In genomic region chr9:22084336-22085035, GRCh38 we compare ENCODE assay signal across 11 cellular contexts.
DNase-seq lines count a peak whose midpoint lies in the region; TF ChIP-seq lines count a peak whose summit lies in the region.
"Had no signal": no experiment of that assay in that cellular context is flagged by ENCODE, and none has a peak within 500 bp of the region (broad histone marks: within the 10 kb centered on the region; RNA-seq: fewer than 3 reads in every experiment).

No MANE protein-coding gene starts in this region.

- peak overlapping the region; percentile 38 for H3K9ac ChIP-seq in skeletal muscle satellite cell (ENCODE audit: low read depth, low read length)

- TF ChIP-seq CTCF in HEK293 (tag by site-specific recombination; IDR thresholded peaks at IDR 0.05) (no peak), RWPE1 (conservative IDR thresholded peaks at IDR 0.05; ENCODE audit: low read depth) (no peak), fibroblast of pulmonary artery (IDR thresholded peaks at IDR 0.05; ENCODE audit: low read length, missing control alignments) (no peak), ascending aorta (IDR thresholded peaks at IDR 0.05) (no peak)

- peak overlapping the region; percentile 22; the same call in 1 of the 2 replicates for H3K27ac ChIP-seq in HEK293 (ENCODE audit: extremely low read depth, low read depth, low read length)
- no peak overlapping the region for H3K27ac ChIP-seq in RWPE1
- H3K27ac ChIP-seq in ascending aorta: no peak overlapping the region

- CTCF ChIA-PET in HEK293 (lab: Yijun Ruan, JAX): interaction anchor here (0.7 to 1.2 kb wide), 4 partner anchors 21 to 155 kb away, joined by 3 to 7 read pairs (median 4); no protein-coding TSS in a partner anchor
- CTCF ChIA-PET in RWPE1 (lab: Yijun Ruan, JAX): interaction anchor here (0.6 to 1.4 kb wide), 4 partner anchors 19 to 133 kb away, joined by 4 to 9 read pairs (median 4); partner anchors contain the start of gene CDKN2B

- peak; percentile 87 for DNase-seq in RWPE1 (ENCODE audit: low spot score)
- DNase-seq in fibroblast of pulmonary artery (ENCODE audit: low read depth): peak; percentile 86
- DNase-seq in SKM-1 (lab: John Stamatoyannopoulos, UW; ENCODE audit: unreplicated experiment): no peak
- DNase-seq in ascending aorta (ENCODE audit: low spot score in 2 of 2): no peak
- DNase-seq in activated naive CD4-positive, alpha-beta T cell (lab: John Stamatoyannopoulos, UW): no peak
- DNase-seq in activated naive CD4-positive, alpha-beta T cell treated with Interleukin-2 at 50 U/mL for 16 hours: no peak
- DNase-seq: NCI-H1092 had no signal

- peaks cover 19% of the 10 kb centered on the region for H3K4me1 ChIP-seq in HEK293 (ENCODE audit: control insufficient read depth, insufficient read depth, low read length)
- peaks cover 19% of the 10 kb centered on the region for H3K4me1 ChIP-seq in skeletal muscle satellite cell (ENCODE audit: control insufficient read depth, insufficient read depth, low read length)
- peaks cover 0 to 2% of the 10 kb centered on the region in 2 donors for H3K4me1 ChIP-seq in ascending aorta

- no peaks in the 10 kb centered on the region; the same call in 1 of the 2 replicates for H3K9me3 ChIP-seq in HEK293 (ENCODE audit: control insufficient read depth, insufficient read depth, low read depth, low read length)
- H3K9me3 ChIP-seq in skeletal muscle satellite cell (replicated peaks; ENCODE audit: low read length): no peaks in the 10 kb centered on the region
- no peaks in the 10 kb centered on the region for H3K9me3 ChIP-seq in ascending aorta

- POLR2A ChIA-PET in HEK293 (lab: Yijun Ruan, JAX) (interaction anchor here (0.7 to 1.4 kb wide), 5 partner anchors 12 to 76 kb away, joined by 3 to 11 read pairs (median 3); partner anchors contain the start of gene CDKN2B), RWPE1 (lab: Yijun Ruan, JAX; ENCODE audit: low non-redundant PET) (no interaction called here)

- H3K27me3 ChIP-seq in skeletal muscle satellite cell (ENCODE audit: control insufficient read depth, insufficient read depth, low read length) (no peaks in the 10 kb centered on the region), ascending aorta (no peaks in the 10 kb centered on the region)

- H3K36me3 ChIP-seq in HEK293 (ENCODE audit: control insufficient read depth in 2 of 2, insufficient read depth in 1 of 2, low read length in 2 of 2) (no peaks in the 10 kb centered on the region), skeletal muscle satellite cell (ENCODE audit: insufficient read depth, low read length) (no peaks in the 10 kb centered on the region), ascending aorta (no peaks in the 10 kb centered on the region)

- H3K4me2 ChIP-seq in skeletal muscle satellite cell (ENCODE audit: low read length): peak overlapping the region; percentile 55

- intact Hi-C loops in ascending aorta (cut with DNase I): no loop called here

- H3K4me3 ChIP-seq in HEK293 (ENCODE audit: low read depth, low read length): no peak overlapping the region
- no peak overlapping the region for H3K4me3 ChIP-seq in fibroblast of pulmonary artery (replicated peaks; ENCODE audit: low read depth, low read length)
- H3K4me3 ChIP-seq in skeletal muscle satellite cell (ENCODE audit: low read length): no peak overlapping the region
- H3K4me3 ChIP-seq in ascending aorta: no peak overlapping the region
- H3K4me3 ChIP-seq: GM12878, skin epidermis had no signal

TF ChIP-seq in HEK293, 187 proteins besides CTCF, POLR2A, EP300 and RAD21 (continues in another document):
- TF ChIP-seq GLI4 (tag by site-specific recombination; IDR thresholded peaks at IDR 0.05) (no peak), SP7 (tag by site-specific recombination; IDR thresholded peaks at IDR 0.05) (peak; percentile 83), ZNF140 (tag by site-specific recombination; IDR thresholded peaks at IDR 0.05) (no peak), KLF17 (tag by site-specific recombination; IDR thresholded peaks at IDR 0.05) (no peak), ZNF23 (tag by site-specific recombination; IDR thresholded peaks at IDR 0.05; ENCODE audit: borderline replicate concordance) (no peak), ZNF558 (tag by site-specific recombination; IDR thresholded peaks at IDR 0.05) (no peak), MYNN (tag by site-specific recombination; IDR thresholded peaks at IDR 0.05; ENCODE audit: borderline replicate concordance) (no peak), ZNF302 (tag by site-specific recombination; IDR thresholded peaks at IDR 0.05; ENCODE audit: low read depth) (no peak), IKZF3 (tag by site-specific recombination; IDR thresholded peaks at IDR 0.05) (0 out of 2 replicates have a peak, but pooled peaks have one; percentile 27), ZNF221 (tag by site-specific recombination; IDR thresholded peaks at IDR 0.05; ENCODE audit: borderline replicate concordance) (no peak), ZBTB8A (tag by site-specific recombination; IDR thresholded peaks at IDR 0.05) (no peak), ZNF211 (tag by site-specific recombination; IDR thresholded peaks at IDR 0.05; ENCODE audit: low read depth) (no peak), ZNF146 (tag by site-specific recombination; IDR thresholded peaks at IDR 0.05) (no peak), KLF1 (tag by site-specific recombination; IDR thresholded peaks at IDR 0.05) (no peak), ZNF398 (tag by site-specific recombination; IDR thresholded peaks at IDR 0.05) (no peak), ZBTB17 (tag by site-specific recombination; IDR thresholded peaks at IDR 0.05) (0 out of 2 replicates have a peak, but pooled peaks have one; percentile 14), ZFP37 (tag by site-specific recombination; IDR thresholded peaks at IDR 0.05) (no peak; the same call in 1 of the 2 replicates), ZNF366 (tag by site-specific recombination; conservative IDR thresholded peaks at IDR 0.05) (peak; percentile 67), ZBTB44 (tag by site-specific recombination; IDR thresholded peaks at IDR 0.05) (peak; percentile 86), ZIC2 (tag by site-specific recombination; IDR thresholded peaks at IDR 0.05) (no peak), ELK4 (IDR thresholded peaks at IDR 0.05; ENCODE audit: borderline replicate concordance, low read depth, low read length) (no peak), GLIS2 (tag by site-specific recombination; IDR thresholded peaks at IDR 0.05) (no peak)
- TF ChIP-seq, protein P1, sequence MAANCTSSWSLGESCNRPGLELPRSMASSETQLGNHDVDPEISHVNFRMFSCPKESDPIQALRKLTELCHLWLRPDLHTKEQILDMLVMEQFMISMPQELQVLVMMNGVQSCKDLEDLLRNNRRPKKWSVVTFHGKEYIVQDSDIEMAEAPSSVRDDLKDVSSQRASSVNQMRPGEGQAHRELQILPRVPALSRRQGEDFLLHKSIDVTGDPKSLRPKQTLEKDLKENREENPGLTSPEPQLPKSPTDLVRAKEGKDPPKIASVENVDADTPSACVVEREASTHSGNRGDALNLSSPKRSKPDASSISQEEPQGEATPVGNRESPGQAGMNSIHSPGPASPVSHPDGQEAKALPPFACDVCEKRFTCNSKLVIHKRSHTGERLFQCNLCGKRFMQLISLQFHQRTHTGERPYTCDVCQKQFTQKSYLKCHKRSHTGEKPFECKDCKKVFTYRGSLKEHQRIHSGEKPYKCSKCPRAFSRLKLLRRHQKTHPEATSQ (tag by site-specific recombination; IDR thresholded peaks at IDR 0.05): no peak

Comparison
In these comparisons a context has a peak if more than half of its experiments do, and no peak if none do; other contexts are left out.
1. DNase-seq: peak in RWPE1 (single experiment) and fibroblast of pulmonary artery (single experiment); none in SKM-1 (single experiment), ascending aorta (0 of 2), activated naive CD4-positive, alpha-beta T cell (0 of 4) and activated naive CD4-positive, alpha-beta T cell treated with Interleukin-2 at 50 U/mL for 16 hours (single experiment).